ENCODE assay signal across 8 cellular contexts in the genomic region with DNA sequence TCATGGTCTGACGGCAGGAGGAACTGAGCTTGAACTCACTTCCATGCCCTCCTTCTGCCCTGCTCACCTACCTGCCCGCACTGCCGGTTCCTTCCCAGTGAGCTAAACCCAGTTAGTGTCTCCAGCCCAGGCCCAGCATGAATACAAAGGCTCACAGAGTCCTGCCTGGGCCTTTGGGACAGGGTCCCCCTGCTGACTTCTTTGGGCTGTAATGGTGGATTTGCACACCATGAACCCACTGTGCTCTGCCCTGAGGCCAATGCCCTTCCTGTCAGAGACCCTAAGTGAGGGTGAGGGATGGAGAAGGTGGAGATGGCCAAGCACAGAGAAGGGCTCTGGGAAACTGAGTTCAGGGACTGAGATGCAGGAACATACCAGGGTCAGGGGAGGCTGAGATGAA.
"Had no signal": no experiment of that assay in that cellular context is flagged by ENCODE, and none has a peak within 500 bp of the region (broad histone marks: within the 10 kb centered on the region; RNA-seq: fewer than 3 reads in every experiment).

No MANE protein-coding gene starts in this region.

- H3K27me3 Mint-ChIP-seq: IgD-negative memory B cell had no signal

- FAIRE-seq: H1, H54, HepG2 had no signal

- DNase-seq: H9, HCEC 1CT had no signal

- H3K27ac ChIP-seq: HL-60 had no signal

- H3K36me3 Mint-ChIP-seq: IgD-negative memory B cell had no signal

- H3K4me2 ChIP-seq: GM23338 had no signal

- H3K4me3 ChIP-seq: GM23338 had no signal

- H2AFZ ChIP-seq: GM23338 had no signal

- H3K4me3 Mint-ChIP-seq: GM23338, H9, IgD-negative memory B cell had no signal

- H3K4me1 Mint-ChIP-seq: GM23338, IgD-negative memory B cell had no signal

- H3K27ac Mint-ChIP-seq: GM23338, H9, IgD-negative memory B cell had no signal

- ATAC-seq: GM23338, HepG2 had no signal
